9 cellular contexts compared by ENCODE assay signal in genomic region chr12:56581418-56582145, GRCh38. TPM values are rescaled to one million over a fixed set of nuclear protein-coding genes. Genes with fewer than 3 reads are reported as not detected.
DNase-seq lines count a peak whose midpoint lies in the region; ATAC-seq, FAIRE-seq and TF ChIP-seq lines count a peak whose summit lies in the region.
"Had no signal": no experiment of that assay in that cellular context is flagged by ENCODE, and none has a peak within 500 bp of the region (broad histone marks: within the 10 kb centered on the region; RNA-seq: fewer than 3 reads in every experiment).

No MANE protein-coding gene starts in this region.

- H3K4me1 ChIP-seq in astrocyte (ENCODE audit: insufficient read depth, low read length), result peaks cover 14% of the 10 kb centered on the region
- no peaks in the 10 kb centered on the region for H3K4me1 ChIP-seq in Peyer's patch

- H3K27ac Mint-ChIP-seq in astrocyte (ENCODE audit: unreplicated experiment), result peak overlapping the region; percentile 26
- H3K27ac Mint-ChIP-seq in naive thymus-derived CD8-positive, alpha-beta T cell, result peak overlapping the region; percentile 41 to 88 (median 83)
- H3K27ac Mint-ChIP-seq: nephron had no signal

- H3K9ac ChIP-seq in astrocyte (ENCODE audit: low read length), result no peak overlapping the region

- POLR2A ChIA-PET in naive thymus-derived CD8-positive, alpha-beta T cell (lab: Charles Lee), result interaction anchor here (0.6 to 1.3 kb wide), 4 partner anchors 8 to 61 kb away, joined by 3 read pairs; no protein-coding TSS in a partner anchor

- H4K20me1 ChIP-seq in astrocyte (ENCODE audit: insufficient read depth, low read length), result peaks cover 4% of the 10 kb centered on the region

- H3K9me3 Mint-ChIP-seq in astrocyte (ENCODE audit: unreplicated experiment), result no peaks in the 10 kb centered on the region
- no peaks in the 10 kb centered on the region for H3K9me3 Mint-ChIP-seq in naive thymus-derived CD8-positive, alpha-beta T cell
- H3K9me3 Mint-ChIP-seq: nephron had no signal

- no peaks in the 10 kb centered on the region for H3K27me3 ChIP-seq in astrocyte (ENCODE audit: insufficient read depth, low read length)
- H3K27me3 ChIP-seq in Peyer's patch, result no peaks in the 10 kb centered on the region

- peak; percentile 68 for FAIRE-seq in GM12891 (lab: Jason Lieb, UNC)
- FAIRE-seq in astrocyte (lab: Jason Lieb, UNC), result no peak

- H3K36me3 Mint-ChIP-seq in astrocyte (ENCODE audit: low read depth, unreplicated experiment), result peaks cover 7% of the 10 kb centered on the region
- H3K36me3 Mint-ChIP-seq in naive thymus-derived CD8-positive, alpha-beta T cell, result no peaks in the 10 kb centered on the region

- no peaks in the 10 kb centered on the region for H3K79me2 ChIP-seq in astrocyte (ENCODE audit: insufficient read depth, low read length)

- H3K4me1 Mint-ChIP-seq in astrocyte (ENCODE audit: low read depth, unreplicated experiment), result peaks cover 16% of the 10 kb centered on the region
- peaks cover 8 to 24% (median 20%) of the 10 kb centered on the region in 4 donors for H3K4me1 Mint-ChIP-seq in naive thymus-derived CD8-positive, alpha-beta T cell
- H3K4me1 Mint-ChIP-seq: nephron had no signal

- no peaks in the 10 kb centered on the region for H3K9me3 ChIP-seq in astrocyte (ENCODE audit: insufficient read depth, low read depth, low read length)
- H3K9me3 ChIP-seq in Peyer's patch, result no peaks in the 10 kb centered on the region

- TF ChIP-seq POLR2A in GM12891 (IDR thresholded peaks at IDR 0.05; ENCODE audit: low read depth, low read length) (no peak), Peyer's patch (IDR thresholded peaks at IDR 0.05) (no peak)

- H3K4me3 ChIP-seq in astrocyte (ENCODE audit: insufficient read depth, low read depth, low read length) (no peak overlapping the region), Peyer's patch (no peak overlapping the region)

- TF ChIP-seq CTCF in astrocyte (IDR thresholded peaks at IDR 0.05; ENCODE audit: insufficient read depth, low read depth, low read length) (no peak), Peyer's patch (IDR thresholded peaks at IDR 0.05) (no peak)

- peak; percentile 94 to 96 for ATAC-seq in naive thymus-derived CD8-positive, alpha-beta T cell
- no peak for ATAC-seq in HG03025 (IDR thresholded peaks at IDR 0.05; ENCODE audit: low FRiP score, unreplicated experiment)

- peaks cover 18% of the 10 kb centered on the region for H3K36me3 ChIP-seq in astrocyte (ENCODE audit: insufficient read depth, low read length)
- H3K36me3 ChIP-seq in Peyer's patch, result peaks cover 0 to under 1% (median 0%) of the 10 kb centered on the region in 3 donors

- peak overlapping the region; percentile 27 for H3K4me2 ChIP-seq in astrocyte (ENCODE audit: low read length)

- H3K27ac ChIP-seq in astrocyte (ENCODE audit: low read depth, low read length), result peak overlapping the region; percentile 6
- peak overlapping the region in 1 of 4 donors; percentile 1 for H3K27ac ChIP-seq in Peyer's patch

- peak overlapping the region; percentile 71 for H3K4me3 Mint-ChIP-seq in astrocyte (ENCODE audit: unreplicated experiment)
- peak overlapping the region; percentile 8 to 74 (median 62) for H3K4me3 Mint-ChIP-seq in naive thymus-derived CD8-positive, alpha-beta T cell
- H3K4me3 Mint-ChIP-seq: nephron had no signal

- no peak for DNase-seq in GM12891 (ENCODE audit: insufficient read length, low spot score)
- DNase-seq in OCI-M1 (lab: John Stamatoyannopoulos, UW), result peak; percentile 40
- peak; percentile 71 for DNase-seq in astrocyte (ENCODE audit: low read depth)
- peak in 6 of 10 donors; percentile 12 to 52 (median 28) for DNase-seq in naive thymus-derived CD8-positive, alpha-beta T cell
- DNase-seq in iPS-NIHi7 (ENCODE audit: extremely low spot score), result no peak
- no peak for DNase-seq in Peyer's patch
- DNase-seq in effector CD4-positive, alpha-beta T cell, result no peak

- H2AFZ ChIP-seq in astrocyte (ENCODE audit: low read depth, low read length), result no peak overlapping the region

- no peaks in the 10 kb centered on the region for H3K27me3 Mint-ChIP-seq in astrocyte (ENCODE audit: low read depth, unreplicated experiment)
- no peaks in the 10 kb centered on the region for H3K27me3 Mint-ChIP-seq in naive thymus-derived CD8-positive, alpha-beta T cell

TF ChIP-seq in GM12891, 5 proteins besides CTCF, POLR2A, EP300 and RAD21:
- TF ChIP-seq POU2F2 (IDR thresholded peaks at IDR 0.05; ENCODE audit: low read depth, low read length) (no peak), TAF1 (IDR thresholded peaks at IDR 0.05; ENCODE audit: low read depth, low read length) (no peak), SPI1 (IDR thresholded peaks at IDR 0.05; ENCODE audit: low read depth, low read length) (no peak), PAX5 (IDR thresholded peaks at IDR 0.05; ENCODE audit: insufficient read depth, low read length, severe bottlenecking) (no peak), POLR2AphosphoS5 (IDR thresholded peaks at IDR 0.05; ENCODE audit: low read depth, low read length) (no peak)
TF ChIP-seq in GM12891: peak in this region for 0.

RNA-seq across cellular contexts. Expression of gene BAZ2A, which starts 48.5 kb away (rescaled TPM):
- polyA plus RNA-seq in GM12891 (2012; ENCODE audit: low read depth, missing spikeins), result 32.1 TPM
- total RNA-seq in astrocyte (105 and 107 TPM in 2 replicates), Peyer's patch (100 to 1,000 TPM in 3 of 4 donors, 10 to 100 TPM in 1; 98.2 to 259 (median 141) TPM)
- total RNA-seq in naive thymus-derived CD8-positive, alpha-beta T cell, result 100 to 1,000 TPM; 198 to 202 TPM
- polyA plus RNA-seq in naive thymus-derived CD8-positive, alpha-beta T cell, result 10 to 100 TPM; 14.3 to 29.5 (median 24.1) TPM

RNA-seq across cellular contexts. Expression of gene RBMS2, which starts 60.0 kb away (rescaled TPM):
- 2.3 TPM for polyA plus RNA-seq in GM12891 (2012; ENCODE audit: low read depth, missing spikeins)
- total RNA-seq in astrocyte, result 88.3 and 111 TPM in 2 replicates
- total RNA-seq in naive thymus-derived CD8-positive, alpha-beta T cell, result 1 to 10 TPM; 4.1 to 4.7 TPM
- 1 to 10 TPM; 1.2 to 6.2 (median 2.2) TPM for polyA plus RNA-seq in naive thymus-derived CD8-positive, alpha-beta T cell
- total RNA-seq in Peyer's patch, result 10 to 100 TPM; 10.7 to 22.3 (median 12.5) TPM

Comparison
In these comparisons a context has a peak if more than half of its experiments do, and no peak if none do; other contexts are left out.
1. DNase-seq: peak in OCI-M1 (single experiment), astrocyte (single experiment) and naive thymus-derived CD8-positive, alpha-beta T cell (6 of 10); none in GM12891 (single experiment), iPS-NIHi7 (single experiment), Peyer's patch (0 of 3) and effector CD4-positive, alpha-beta T cell (single experiment).